In the genomic region with DNA sequence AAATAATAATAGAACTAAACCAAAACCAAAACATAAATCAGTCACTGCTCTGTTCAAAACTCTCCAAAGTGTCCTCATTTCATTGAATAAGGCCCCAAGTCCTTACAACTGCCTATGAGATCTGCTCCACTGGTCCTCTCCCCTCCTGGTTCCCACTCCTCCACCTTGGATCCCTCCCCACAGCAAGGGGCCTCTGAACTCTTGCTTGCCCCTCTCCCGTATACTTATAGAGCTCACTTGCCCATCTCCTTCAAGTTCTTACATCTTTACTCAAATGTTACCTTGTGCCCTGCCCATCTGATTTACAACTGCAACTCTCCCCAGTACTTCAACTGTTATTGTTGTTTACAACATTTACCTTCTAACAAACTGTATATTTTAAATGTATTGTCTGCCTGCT, we compare ENCODE assay signal across 7 cellular contexts. TPM values are rescaled to one million over a fixed set of nuclear protein-coding genes. Genes with fewer than 3 reads are reported as not detected.
DNase-seq lines count a peak whose midpoint lies in the region; ATAC-seq and TF ChIP-seq lines count a peak whose summit lies in the region.

No MANE protein-coding gene starts in this region.

- H3K4me1 Mint-ChIP-seq in glutamatergic neuron (ENCODE audit: low read depth, unreplicated experiment): peaks cover 10% of the 10 kb centered on the region

- peak overlapping the region; percentile 3 for H3K27ac Mint-ChIP-seq in glutamatergic neuron (ENCODE audit: unreplicated experiment)

- DNase-seq in HAP-1 (ENCODE audit: low spot score in 2 of 2): no peak
- DNase-seq in glutamatergic neuron: no peak
- DNase-seq in glomerular visceral epithelial cell (ENCODE audit: extremely low spot score): no peak

- H3K9me3 ChIP-seq in HAP-1: no peaks in the 10 kb centered on the region

- H3K27me3 Mint-ChIP-seq in glutamatergic neuron (ENCODE audit: unreplicated experiment): peaks cover 6% of the 10 kb centered on the region

- H3K36me3 Mint-ChIP-seq in glutamatergic neuron (ENCODE audit: unreplicated experiment): peaks cover 11% of the 10 kb centered on the region

- H3K36me3 ChIP-seq in HAP-1 (replicated peaks): peaks cover 43% of the 10 kb centered on the region

- peaks cover 16% of the 10 kb centered on the region for H3K9me3 Mint-ChIP-seq in glutamatergic neuron (ENCODE audit: unreplicated experiment)

- H3K27ac ChIP-seq in VCaP: peak overlapping the region; percentile 87
- H3K27ac ChIP-seq in skin epidermis: peak overlapping the region in 16 of 21 experiments; percentile 65 to 88 (median 79)

- H3K4me3 ChIP-seq in HAP-1 (peak overlapping the region; percentile 68), skin epidermis (peak overlapping the region; percentile 55 to 86 (median 76))

- H3K27me3 ChIP-seq in HAP-1 (ENCODE audit: low read depth): 0 out of 2 replicates have a peak, but pooled peaks cover 3% of the 10 kb centered on the region

- H3K4me3 Mint-ChIP-seq in glutamatergic neuron (ENCODE audit: unreplicated experiment): peak overlapping the region; percentile 79

- no peak for ATAC-seq in HG03175 (IDR thresholded peaks at IDR 0.05; ENCODE audit: unreplicated experiment)
- no peak for ATAC-seq in GM18868 (IDR thresholded peaks at IDR 0.05; ENCODE audit: unreplicated experiment)

- in situ Hi-C loops in HAP-1 (cut with MboI; ENCODE audit: low sequenced_read_pairs): no loop called here

- peaks cover 11% of the 10 kb centered on the region for H3K4me1 ChIP-seq in HAP-1

- TF ChIP-seq CTCF in VCaP (conservative IDR thresholded peaks at IDR 0.05): no peak
- no peak for TF ChIP-seq CTCF in glutamatergic neuron (IDR thresholded peaks at IDR 0.05; ENCODE audit: partially characterized antibody, unreplicated experiment)

RNA-seq across cellular contexts. Expression of a gene that starts 0.8 kb away (rescaled TPM):
- 71.2 TPM for total RNA-seq in glutamatergic neuron (ENCODE audit: unreplicated experiment)

RNA-seq across cellular contexts. Expression of a gene that starts 18.4 kb away (rescaled TPM):
- total RNA-seq in glutamatergic neuron (ENCODE audit: unreplicated experiment): 35.4 TPM

RNA-seq across cellular contexts. Expression of a gene that starts 18.6 kb away (rescaled TPM):
- total RNA-seq in glutamatergic neuron (ENCODE audit: unreplicated experiment): 7.6 TPM

RNA-seq across cellular contexts. Expression of a gene that starts 40.2 kb away (rescaled TPM):
- 28.8 TPM for total RNA-seq in glutamatergic neuron (ENCODE audit: unreplicated experiment)

RNA-seq across cellular contexts. Expression of a gene that starts 57.2 kb away (rescaled TPM):
- total RNA-seq in glutamatergic neuron (ENCODE audit: unreplicated experiment): 13.3 TPM
